Comparison of ENCODE assay signal across 1 cellular context in genomic region chr3:72008226-72008996, GRCh38.
A peak's percentile ranks its signal among the peaks of the same experiment; 100 is the strongest.
TF ChIP-seq lines count a peak whose summit lies in the region.

No MANE protein-coding gene starts in this region.

TF ChIP-seq in K562, 482 proteins besides CTCF, POLR2A, EP300 and RAD21 (continued from another document and continues in another):
- TF ChIP-seq, protein P1, sequence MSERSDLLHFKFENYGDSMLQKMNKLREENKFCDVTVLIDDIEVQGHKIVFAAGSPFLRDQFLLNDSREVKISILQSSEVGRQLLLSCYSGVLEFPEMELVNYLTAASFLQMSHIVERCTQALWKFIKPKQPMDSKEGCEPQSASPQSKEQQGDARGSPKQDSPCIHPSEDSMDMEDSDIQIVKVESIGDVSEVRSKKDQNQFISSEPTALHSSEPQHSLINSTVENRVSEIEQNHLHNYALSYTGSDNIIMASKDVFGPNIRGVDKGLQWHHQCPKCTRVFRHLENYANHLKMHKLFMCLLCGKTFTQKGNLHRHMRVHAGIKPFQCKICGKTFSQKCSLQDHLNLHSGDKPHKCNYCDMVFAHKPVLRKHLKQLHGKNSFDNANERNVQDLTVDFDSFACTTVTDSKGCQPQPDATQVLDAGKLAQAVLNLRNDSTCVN (CRISPR knock-in tag; IDR thresholded peaks at IDR 0.05) = no peak
- TF ChIP-seq CAMTA2 (CRISPR knock-in tag; conservative IDR thresholded peaks at IDR 0.05) = no peak
- TF ChIP-seq ERF (CRISPR knock-in tag; IDR thresholded peaks at IDR 0.05) = no peak
- peak in 1 of 2 experiments; percentile 23 for TF ChIP-seq E2F6 (IDR thresholded peaks at IDR 0.05; ENCODE audit: borderline replicate concordance in 1 of 2, extremely low read depth in 1 of 2, insufficient read depth in 1 of 2, insufficient read length in 1 of 2, low read depth in 1 of 2, low read length in 1 of 2, poor library complexity in 1 of 2, severe bottlenecking in 1 of 2)
- TF ChIP-seq MNT (conservative IDR thresholded peaks at IDR 0.05) = 0 out of 4 replicates have a peak, but pooled peaks of 1 of the 2 experiments have one; percentile 25
- TF ChIP-seq ZNF408 (CRISPR knock-in tag; IDR thresholded peaks at IDR 0.05; ENCODE audit: low read depth) = no peak
- no peak for TF ChIP-seq POLR2AphosphoS5 (IDR thresholded peaks at IDR 0.05; ENCODE audit: control insufficient read depth, insufficient read depth, low read depth, low read length)
- TF ChIP-seq MEF2D (tag; conservative IDR thresholded peaks at IDR 0.05; ENCODE audit: low read depth) = no peak
- TF ChIP-seq ESRRA (IDR thresholded peaks at IDR 0.05; ENCODE audit: borderline replicate concordance, low read depth) = no peak
- no peak for TF ChIP-seq NFYB (IDR thresholded peaks at IDR 0.05; ENCODE audit: extremely low read depth, insufficient read length)
- TF ChIP-seq GTF2A2 (tag; IDR thresholded peaks at IDR 0.05) = no peak
- no peak for TF ChIP-seq BCOR (IDR thresholded peaks at IDR 0.05)
- TF ChIP-seq SLC30A9 (CRISPR knock-in tag; IDR thresholded peaks at IDR 0.05) = no peak
- TF ChIP-seq POU5F1 (IDR thresholded peaks at IDR 0.05; ENCODE audit: borderline replicate concordance, low read depth, low read length, partially characterized antibody) = no peak
- TF ChIP-seq SIX5 (IDR thresholded peaks at IDR 0.05; ENCODE audit: borderline replicate concordance in 1 of 2, insufficient read depth in 1 of 2, low read depth in 1 of 2, low read length in 2 of 2) = no peak
- TF ChIP-seq HNRNPL (IDR thresholded peaks at IDR 0.05; ENCODE audit: low read depth, low read length) = no peak
- TF ChIP-seq TOE1 (IDR thresholded peaks at IDR 0.05; ENCODE audit: borderline replicate concordance) = no peak
- TF ChIP-seq TOE1 (CRISPR knock-in tag; IDR thresholded peaks at IDR 0.05; ENCODE audit: borderline replicate concordance, low read depth) = no peak
- no peak for TF ChIP-seq SP2 (IDR thresholded peaks at IDR 0.05; ENCODE audit: extremely low read depth, low read depth, low read length, poor library complexity, severe bottlenecking)
- TF ChIP-seq PHB2 (IDR thresholded peaks at IDR 0.05; ENCODE audit: low read depth) = no peak
- TF ChIP-seq, protein P2, sequence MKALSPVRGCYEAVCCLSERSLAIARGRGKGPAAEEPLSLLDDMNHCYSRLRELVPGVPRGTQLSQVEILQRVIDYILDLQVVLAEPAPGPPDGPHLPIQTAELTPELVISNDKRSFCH (CRISPR knock-in tag; IDR thresholded peaks at IDR 0.05) = no peak
- TF ChIP-seq, protein P2 (tag; IDR thresholded peaks at IDR 0.05) = no peak
- TF ChIP-seq CTBP1 (IDR thresholded peaks at IDR 0.05; ENCODE audit: borderline replicate concordance) = peak; percentile 27; the same call in 1 of the 2 replicates
- TF ChIP-seq MECOM (CRISPR knock-in tag; IDR thresholded peaks at IDR 0.05) = no peak
- no peak for TF ChIP-seq ZNF707 (CRISPR knock-in tag; conservative IDR thresholded peaks at IDR 0.05)
- no peak for TF ChIP-seq TAF1 (IDR thresholded peaks at IDR 0.05; ENCODE audit: control insufficient read depth, extremely low read depth, insufficient read depth, low read length, severe bottlenecking)
- no peak for TF ChIP-seq ZNF778 (CRISPR knock-in tag; IDR thresholded peaks at IDR 0.05)
- no peak for TF ChIP-seq ZNF3 (CRISPR knock-in tag; IDR thresholded peaks at IDR 0.05)
- TF ChIP-seq SUPT5H (IDR thresholded peaks at IDR 0.05) = no peak
- TF ChIP-seq, protein P3, sequence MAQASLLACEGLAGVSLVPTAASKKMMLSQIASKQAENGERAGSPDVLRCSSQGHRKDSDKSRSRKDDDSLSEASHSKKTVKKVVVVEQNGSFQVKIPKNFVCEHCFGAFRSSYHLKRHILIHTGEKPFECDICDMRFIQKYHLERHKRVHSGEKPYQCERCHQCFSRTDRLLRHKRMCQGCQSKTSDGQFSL (CRISPR knock-in tag; IDR thresholded peaks at IDR 0.05) = no peak
- TF ChIP-seq, protein P3 (tag; IDR thresholded peaks at IDR 0.05) = no peak
- no peak for TF ChIP-seq ZKSCAN8 (CRISPR knock-in tag; IDR thresholded peaks at IDR 0.05)
- TF ChIP-seq SMARCC2 (IDR thresholded peaks at IDR 0.05; ENCODE audit: low read depth) = peak; percentile 30; the same call in 1 of the 2 replicates
- no peak for TF ChIP-seq XRCC3 (IDR thresholded peaks at IDR 0.05)
- 0 out of 2 replicates have a peak, but pooled peaks have one; percentile 31 for TF ChIP-seq ZBTB9 (CRISPR knock-in tag; IDR thresholded peaks at IDR 0.05)
- TF ChIP-seq, protein P4, sequence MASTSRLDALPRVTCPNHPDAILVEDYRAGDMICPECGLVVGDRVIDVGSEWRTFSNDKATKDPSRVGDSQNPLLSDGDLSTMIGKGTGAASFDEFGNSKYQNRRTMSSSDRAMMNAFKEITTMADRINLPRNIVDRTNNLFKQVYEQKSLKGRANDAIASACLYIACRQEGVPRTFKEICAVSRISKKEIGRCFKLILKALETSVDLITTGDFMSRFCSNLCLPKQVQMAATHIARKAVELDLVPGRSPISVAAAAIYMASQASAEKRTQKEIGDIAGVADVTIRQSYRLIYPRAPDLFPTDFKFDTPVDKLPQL (IDR thresholded peaks at IDR 0.05; ENCODE audit: extremely low read depth, insufficient read length) = no peak
- TF ChIP-seq, protein P5, sequence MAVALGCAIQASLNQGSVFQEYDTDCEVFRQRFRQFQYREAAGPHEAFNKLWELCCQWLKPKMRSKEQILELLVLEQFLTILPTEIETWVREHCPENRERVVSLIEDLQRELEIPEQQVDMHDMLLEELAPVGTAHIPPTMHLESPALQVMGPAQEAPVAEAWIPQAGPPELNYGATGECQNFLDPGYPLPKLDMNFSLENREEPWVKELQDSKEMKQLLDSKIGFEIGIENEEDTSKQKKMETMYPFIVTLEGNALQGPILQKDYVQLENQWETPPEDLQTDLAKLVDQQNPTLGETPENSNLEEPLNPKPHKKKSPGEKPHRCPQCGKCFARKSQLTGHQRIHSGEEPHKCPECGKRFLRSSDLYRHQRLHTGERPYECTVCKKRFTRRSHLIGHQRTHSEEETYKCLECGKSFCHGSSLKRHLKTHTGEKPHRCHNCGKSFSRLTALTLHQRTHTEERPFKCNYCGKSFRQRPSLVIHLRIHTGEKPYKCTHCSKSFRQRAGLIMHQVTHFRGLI (CRISPR knock-in tag; IDR thresholded peaks at IDR 0.05) = no peak
- no peak for TF ChIP-seq RBM34 (IDR thresholded peaks at IDR 0.05; ENCODE audit: borderline replicate concordance, insufficient read depth, low read length)
- no peak for TF ChIP-seq BCLAF1 (IDR thresholded peaks at IDR 0.05; ENCODE audit: borderline replicate concordance in 1 of 2, control insufficient read depth in 1 of 2, low read depth in 2 of 2, low read length in 1 of 2)
- no peak for TF ChIP-seq SRSF1 (IDR thresholded peaks at IDR 0.05; ENCODE audit: low read depth, low read length)
- no peak for TF ChIP-seq TCFL5 (CRISPR knock-in tag; conservative IDR thresholded peaks at IDR 0.05)
- TF ChIP-seq STAT6 (CRISPR knock-in tag; IDR thresholded peaks at IDR 0.05) = no peak
- no peak for TF ChIP-seq MTA2 (IDR thresholded peaks at IDR 0.05; ENCODE audit: low read depth)
- no peak for TF ChIP-seq ADNP (tag; IDR thresholded peaks at IDR 0.05)
- no peak for TF ChIP-seq TBP (optimal IDR thresholded peaks at IDR 0.05; ENCODE audit: low read depth, low read length)
- no peak for TF ChIP-seq SAFB (IDR thresholded peaks at IDR 0.05; ENCODE audit: borderline replicate concordance, low read depth, low read length)
- no peak; a peak in 1 of 4 replicates for TF ChIP-seq RCOR1 (IDR thresholded peaks at IDR 0.05; ENCODE audit: borderline replicate concordance in 1 of 2, low read depth in 2 of 2, low read length in 2 of 2)
- TF ChIP-seq GABPA (tag; conservative IDR thresholded peaks at IDR 0.05; ENCODE audit: low read depth) = no peak
- TF ChIP-seq KLF10 (CRISPR knock-in tag; IDR thresholded peaks at IDR 0.05) = no peak
- TF ChIP-seq NONO (IDR thresholded peaks at IDR 0.05; ENCODE audit: low read depth in 2 of 2, low read length in 1 of 2) = no peak
